Comparison of ENCODE assay signal across 19 cellular contexts in the genomic region with DNA sequence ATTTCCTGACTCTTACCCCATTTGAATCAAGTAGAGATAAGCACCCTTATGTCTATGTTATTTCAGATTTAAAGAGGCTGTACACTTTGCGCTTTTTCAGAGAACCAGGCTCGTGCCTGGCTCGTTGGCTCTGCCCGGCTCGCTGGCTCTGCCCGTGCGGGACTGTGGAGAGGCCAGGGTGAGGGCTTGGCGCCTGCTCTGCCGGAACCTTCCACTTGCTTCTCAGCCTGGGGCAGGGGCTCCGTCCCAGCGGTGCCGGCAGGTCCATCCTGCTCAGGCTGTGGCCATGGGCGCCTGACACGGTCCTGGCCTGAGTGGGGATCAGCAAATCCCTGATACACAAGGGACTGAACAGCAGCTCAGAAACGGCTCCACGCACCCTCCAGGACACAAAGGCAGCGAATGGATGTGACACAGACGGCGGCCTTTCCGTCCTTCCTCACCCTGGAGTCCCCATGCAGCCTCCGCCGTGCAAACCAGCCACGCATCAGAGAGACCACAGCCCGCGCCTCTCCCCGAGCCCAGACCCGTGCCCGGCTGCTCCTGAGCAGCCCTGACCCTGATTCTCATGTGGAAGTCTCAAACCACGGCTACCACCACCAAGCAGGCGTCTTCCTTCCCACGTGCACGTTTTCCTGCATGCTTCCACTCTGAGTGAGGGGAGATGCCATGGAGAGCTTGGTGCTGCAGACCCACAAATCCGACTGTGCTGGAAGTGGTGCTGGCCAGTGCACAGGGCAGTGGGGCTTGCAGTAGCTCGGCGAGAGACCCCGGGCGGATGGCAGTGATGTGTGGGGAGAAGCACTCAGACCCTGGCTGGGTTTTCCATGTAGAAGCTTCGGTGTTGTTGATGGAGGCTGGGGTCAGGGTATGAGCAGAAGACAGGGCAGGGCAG.
"Had no signal": no experiment of that assay in that cellular context is flagged by ENCODE, and none has a peak within 500 bp of the region (broad histone marks: within the 10 kb centered on the region; RNA-seq: fewer than 3 reads in every experiment).

No MANE protein-coding gene starts in this region.

- ATAC-seq: activated naive CD4-positive, alpha-beta T cell treated with anti-CD3 and anti-CD28 coated beads, Interleukin-2, amount 50 U/mL, for 72 hours; activated T-cell treated with anti-CD3 and anti-CD28 coated beads, Interleukin-2, amount 50 U/mL, for 72 hours; effector memory CD8-positive, alpha-beta T cell; left colon had no signal

- H3K36me3 Mint-ChIP-seq: activated naive CD4-positive, alpha-beta T cell treated with anti-CD3 and anti-CD28 coated beads, Interleukin-2, amount 50 U/mL, for 72 hours; type B pancreatic cell had no signal

- H3K27ac Mint-ChIP-seq: activated naive CD4-positive, alpha-beta T cell treated with anti-CD3 and anti-CD28 coated beads, Interleukin-2, amount 50 U/mL, for 72 hours; activated T-cell treated with anti-CD3 and anti-CD28 coated beads, Interleukin-2, amount 50 U/mL, for 72 hours; effector memory CD8-positive, alpha-beta T cell; type B pancreatic cell had no signal

- H3K4me3 Mint-ChIP-seq: activated T-cell treated with anti-CD3 and anti-CD28 coated beads, Interleukin-2, amount 50 U/mL, for 72 hours; effector memory CD8-positive, alpha-beta T cell; neural crest cell; type B pancreatic cell had no signal

- H3K27me3 ChIP-seq: cardiac muscle cell, right atrium auricular region, testis had no signal

- DNase-seq: activated CD4-positive, CD25-positive, alpha-beta regulatory T cell treated with anti-CD3 and anti-CD28 coated beads, Interleukin-2, amount 50 U/mL, for 72 hours; activated gamma-delta T cell treated with Interleukin-2 at 50 U/mL for 16 hours; activated T-cell treated with anti-CD3 and anti-CD28 coated beads, Interleukin-2, amount 50 U/mL, for 72 hours; amniotic stem cell; effector memory CD8-positive, alpha-beta T cell; esophagus squamous epithelium; left colon; mammary epithelial cell; stimulated activated CD4-positive, alpha-beta T cell treated with anti-CD3 and anti-CD28 coated beads, Interleukin-15, amount 100 ng/mL, for 24 hours; stimulated activated CD4-positive, alpha-beta T cell treated with anti-CD3 and anti-CD28 coated beads, Interleukin-2, amount 100 ng/mL, for 48 hours; testis had no signal

- H3K9me3 ChIP-seq: esophagus squamous epithelium, prostate gland, right atrium auricular region, stomach, testis had no signal

- H3K4me3 ChIP-seq: cardiac muscle cell, esophagus squamous epithelium, prostate gland, right atrium auricular region, skin epidermis, stomach, testis had no signal

- H3K4me1 ChIP-seq: esophagus squamous epithelium, prostate gland, right atrium auricular region, stomach, testis had no signal

- H3K27ac ChIP-seq: cardiac muscle cell, esophagus squamous epithelium, prostate gland, right atrium auricular region, skin epidermis, stomach, testis had no signal

- H3K36me3 ChIP-seq: cardiac muscle cell, esophagus squamous epithelium, prostate gland, right atrium auricular region, stomach had no signal

- H3K9me3 Mint-ChIP-seq: activated naive CD4-positive, alpha-beta T cell treated with anti-CD3 and anti-CD28 coated beads, Interleukin-2, amount 50 U/mL, for 72 hours; activated T-cell treated with anti-CD3 and anti-CD28 coated beads, Interleukin-2, amount 50 U/mL, for 72 hours; effector memory CD8-positive, alpha-beta T cell; neural crest cell; type B pancreatic cell had no signal
